In genomic region chr19:46935066-46935663, GRCh38 we compare ENCODE assay signal across 15 cellular contexts.
DNase-seq lines count a peak whose midpoint lies in the region; ATAC-seq, FAIRE-seq and TF ChIP-seq lines count a peak whose summit lies in the region.
"Had no signal": no experiment of that assay in that cellular context is flagged by ENCODE, and none has a peak within 500 bp of the region (broad histone marks: within the 10 kb centered on the region; RNA-seq: fewer than 3 reads in every experiment).

No MANE protein-coding gene starts in this region.

- H3K4me1 Mint-ChIP-seq in activated CD4-positive, alpha-beta T cell treated with anti-CD3 and anti-CD28 coated beads, Interleukin-2, amount 10 ng/mL, durations not matched to agents 24 days and 14 days = peaks cover 33% of the 10 kb centered on the region
- peaks cover 58% of the 10 kb centered on the region for H3K4me1 Mint-ChIP-seq in stimulated activated effector memory CD8-positive, alpha-beta T cell treated with anti-CD3 and anti-CD28 coated beads, Interleukin-12 subunit alpha, Interleukin-12 subunit beta, amount 100 ng/mL, for 72 hours
- peaks cover 8% of the 10 kb centered on the region for H3K4me1 Mint-ChIP-seq in glutamatergic neuron (ENCODE audit: low read depth, unreplicated experiment)

- H3K9ac ChIP-seq in OCI-LY1 (ENCODE audit: low read length) = peak overlapping the region; percentile 1; the same call in 1 of the 2 replicates
- H3K9ac ChIP-seq: KMS-11 had no signal

- no peak for FAIRE-seq in bronchial epithelial cell (lab: Jason Lieb, UNC)

- no peak for DNase-seq in activated CD4-positive, alpha-beta T cell treated with anti-CD3 and anti-CD28 coated beads, Interleukin-2, amount 10 ng/mL, durations not matched to agents 24 days and 14 days
- no peak for DNase-seq in activated CD4-positive, alpha-beta T cell treated with anti-CD3 and anti-CD28 coated beads, Interleukin-2, amount 50 U/mL, for 1 hour
- DNase-seq in bronchial epithelial cell (ENCODE audit: low read depth) = peak; percentile 40
- no peak for DNase-seq in stimulated activated effector memory CD8-positive, alpha-beta T cell treated with anti-CD3 and anti-CD28 coated beads, Interleukin-12 subunit alpha, Interleukin-12 subunit beta, amount 100 ng/mL, for 72 hours (ENCODE audit: low spot score in 2 of 2)
- DNase-seq in glutamatergic neuron = no peak
- DNase-seq: GOT3, NCI-H226, nephron progenitor cell had no signal

- H3K36me3 Mint-ChIP-seq in activated CD4-positive, alpha-beta T cell treated with anti-CD3 and anti-CD28 coated beads, Interleukin-2, amount 10 ng/mL, durations not matched to agents 24 days and 14 days (ENCODE audit: low read depth) = peaks cover 13% of the 10 kb centered on the region
- H3K36me3 Mint-ChIP-seq in stimulated activated effector memory CD8-positive, alpha-beta T cell treated with anti-CD3 and anti-CD28 coated beads, Interleukin-12 subunit alpha, Interleukin-12 subunit beta, amount 100 ng/mL, for 72 hours = peaks cover 38% of the 10 kb centered on the region
- H3K36me3 Mint-ChIP-seq in glutamatergic neuron (ENCODE audit: unreplicated experiment) = no peaks in the 10 kb centered on the region

- TF ChIP-seq CTCF in OCI-LY1 (IDR thresholded peaks at IDR 0.05; ENCODE audit: low read length) (no peak), bronchial epithelial cell (IDR thresholded peaks at IDR 0.05; ENCODE audit: insufficient read depth, low read length, severe bottlenecking) (no peak), glutamatergic neuron (IDR thresholded peaks at IDR 0.05; ENCODE audit: partially characterized antibody, unreplicated experiment) (no peak)

- H3K4me3 ChIP-seq in OCI-LY1 (ENCODE audit: low read depth, low read length, poor library complexity, severe bottlenecking) = peak overlapping the region; percentile 3
- H3K4me3 ChIP-seq in bronchial epithelial cell (ENCODE audit: low read depth, low read length) = no peak overlapping the region
- H3K4me3 ChIP-seq: smooth muscle cell had no signal

- H3K9me3 Mint-ChIP-seq in activated CD4-positive, alpha-beta T cell treated with anti-CD3 and anti-CD28 coated beads, Interleukin-2, amount 10 ng/mL, durations not matched to agents 24 days and 14 days = no peaks in the 10 kb centered on the region
- no peaks in the 10 kb centered on the region for H3K9me3 Mint-ChIP-seq in stimulated activated effector memory CD8-positive, alpha-beta T cell treated with anti-CD3 and anti-CD28 coated beads, Interleukin-12 subunit alpha, Interleukin-12 subunit beta, amount 100 ng/mL, for 72 hours
- H3K9me3 Mint-ChIP-seq in glutamatergic neuron (ENCODE audit: unreplicated experiment) = peaks cover 7% of the 10 kb centered on the region
- H3K9me3 Mint-ChIP-seq: brain, nephron progenitor cell had no signal

- no peaks in the 10 kb centered on the region for H3F3A ChIP-seq in OCI-LY1 (ENCODE audit: insufficient read depth, low read length)

- no peak for ATAC-seq in stimulated activated effector memory CD8-positive, alpha-beta T cell treated with anti-CD3 and anti-CD28 coated beads, Interleukin-12 subunit alpha, Interleukin-12 subunit beta, amount 100 ng/mL, for 72 hours
- no peak for ATAC-seq in HG02759 (IDR thresholded peaks at IDR 0.05; ENCODE audit: unreplicated experiment)
- no peak for ATAC-seq in GM21619 (IDR thresholded peaks at IDR 0.05; ENCODE audit: unreplicated experiment)
- ATAC-seq: esophagus mucosa had no signal

- peaks cover 53% of the 10 kb centered on the region for H3K79me2 ChIP-seq in OCI-LY1 (ENCODE audit: insufficient read depth, low read length)

- H2AFZ ChIP-seq in OCI-LY1 (ENCODE audit: low read length) = no peak overlapping the region

- H3K9me3 ChIP-seq in OCI-LY1 (ENCODE audit: low read length) = no peaks in the 10 kb centered on the region

- no peaks in the 10 kb centered on the region for H3K27me3 ChIP-seq in OCI-LY1 (ENCODE audit: insufficient read depth, low read length)
- no peaks in the 10 kb centered on the region for H3K27me3 ChIP-seq in bronchial epithelial cell (ENCODE audit: control insufficient read depth, insufficient read depth, low read length)

- intact Hi-C loops in activated CD4-positive, alpha-beta T cell treated with anti-CD3 and anti-CD28 coated beads, Interleukin-2, amount 10 ng/mL, durations not matched to agents 24 days and 14 days (cut with micrococcal nuclease) = no loop called here

- H3K36me3 ChIP-seq in OCI-LY1 (ENCODE audit: insufficient read depth, low read length) (peaks cover 21% of the 10 kb centered on the region), bronchial epithelial cell (ENCODE audit: control insufficient read depth, insufficient read depth, low read length) (no peaks in the 10 kb centered on the region)

- peaks cover 37% of the 10 kb centered on the region for H3K4me1 ChIP-seq in OCI-LY1 (ENCODE audit: insufficient read depth, low read length, severe bottlenecking)

- no peaks in the 10 kb centered on the region for H4K20me1 ChIP-seq in OCI-LY1 (ENCODE audit: insufficient read depth, low read length)

- H3K4me3 Mint-ChIP-seq in activated CD4-positive, alpha-beta T cell treated with anti-CD3 and anti-CD28 coated beads, Interleukin-2, amount 10 ng/mL, durations not matched to agents 24 days and 14 days = peak overlapping the region; percentile 57
- peak overlapping the region; percentile 40 for H3K4me3 Mint-ChIP-seq in stimulated activated effector memory CD8-positive, alpha-beta T cell treated with anti-CD3 and anti-CD28 coated beads, Interleukin-12 subunit alpha, Interleukin-12 subunit beta, amount 100 ng/mL, for 72 hours
- H3K4me3 Mint-ChIP-seq in glutamatergic neuron (ENCODE audit: unreplicated experiment) = no peak overlapping the region
- H3K4me3 Mint-ChIP-seq: brain, nephron progenitor cell had no signal

- peak overlapping the region; percentile 45; the same call in 1 of the 2 replicates for H3K4me2 ChIP-seq in OCI-LY1 (ENCODE audit: low read length)
- H3K4me2 ChIP-seq: KMS-11, smooth muscle cell had no signal

- H3K27ac Mint-ChIP-seq in activated CD4-positive, alpha-beta T cell treated with anti-CD3 and anti-CD28 coated beads, Interleukin-2, amount 10 ng/mL, durations not matched to agents 24 days and 14 days = peak overlapping the region; percentile 62
- peak overlapping the region; percentile 74 for H3K27ac Mint-ChIP-seq in stimulated activated effector memory CD8-positive, alpha-beta T cell treated with anti-CD3 and anti-CD28 coated beads, Interleukin-12 subunit alpha, Interleukin-12 subunit beta, amount 100 ng/mL, for 72 hours
- H3K27ac Mint-ChIP-seq in glutamatergic neuron (ENCODE audit: unreplicated experiment) = no peak overlapping the region
- H3K27ac Mint-ChIP-seq: nephron progenitor cell had no signal

- peak overlapping the region; percentile 38 for H3K27ac ChIP-seq in OCI-LY1 (ENCODE audit: low read depth, low read length, poor library complexity, severe bottlenecking)
- H3K27ac ChIP-seq: KMS-11 had no signal

- H3K27me3 Mint-ChIP-seq in activated CD4-positive, alpha-beta T cell treated with anti-CD3 and anti-CD28 coated beads, Interleukin-2, amount 10 ng/mL, durations not matched to agents 24 days and 14 days = no peaks in the 10 kb centered on the region
- H3K27me3 Mint-ChIP-seq in glutamatergic neuron (ENCODE audit: unreplicated experiment) = peaks cover 5% of the 10 kb centered on the region
- H3K27me3 Mint-ChIP-seq: brain had no signal

- H3K9me2 ChIP-seq in OCI-LY1 (ENCODE audit: low read depth, low read length) = no peaks in the 10 kb centered on the region
